Comparison of ENCODE assay signal across 8 cellular contexts in the genomic region with DNA sequence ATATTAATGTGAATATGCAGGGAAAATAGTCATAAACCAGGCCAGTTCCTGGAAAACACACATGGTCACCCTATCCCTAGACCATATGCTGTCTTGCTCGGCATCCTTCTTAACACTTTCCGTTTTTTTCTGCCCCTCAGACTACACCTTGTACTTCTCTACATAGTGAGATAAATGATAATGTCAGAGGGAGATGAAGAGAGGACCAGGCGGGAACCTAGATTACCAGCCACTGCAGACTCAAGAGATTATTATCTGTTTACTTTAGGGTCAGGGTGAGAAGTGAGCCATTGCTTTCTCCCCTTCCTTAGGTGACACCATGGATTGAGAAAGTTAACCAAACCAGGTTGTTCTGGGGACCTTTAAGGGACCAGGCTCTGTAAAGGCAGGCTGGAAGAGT.
"Had no signal": no experiment of that assay in that cellular context is flagged by ENCODE, and none has a peak within 500 bp of the region (broad histone marks: within the 10 kb centered on the region; RNA-seq: fewer than 3 reads in every experiment).

No MANE protein-coding gene starts in this region.

- H3K4me3 ChIP-seq: GM12878 had no signal

- DNase-seq: GDM1, GF-D8 had no signal

- FAIRE-seq: G401.6, GM12878, GM12891, GM12892, GM18507, GM19239 had no signal

- ATAC-seq: GM12878 had no signal
